Comparison of ENCODE assay signal across 28 cellular contexts in the genomic region with DNA sequence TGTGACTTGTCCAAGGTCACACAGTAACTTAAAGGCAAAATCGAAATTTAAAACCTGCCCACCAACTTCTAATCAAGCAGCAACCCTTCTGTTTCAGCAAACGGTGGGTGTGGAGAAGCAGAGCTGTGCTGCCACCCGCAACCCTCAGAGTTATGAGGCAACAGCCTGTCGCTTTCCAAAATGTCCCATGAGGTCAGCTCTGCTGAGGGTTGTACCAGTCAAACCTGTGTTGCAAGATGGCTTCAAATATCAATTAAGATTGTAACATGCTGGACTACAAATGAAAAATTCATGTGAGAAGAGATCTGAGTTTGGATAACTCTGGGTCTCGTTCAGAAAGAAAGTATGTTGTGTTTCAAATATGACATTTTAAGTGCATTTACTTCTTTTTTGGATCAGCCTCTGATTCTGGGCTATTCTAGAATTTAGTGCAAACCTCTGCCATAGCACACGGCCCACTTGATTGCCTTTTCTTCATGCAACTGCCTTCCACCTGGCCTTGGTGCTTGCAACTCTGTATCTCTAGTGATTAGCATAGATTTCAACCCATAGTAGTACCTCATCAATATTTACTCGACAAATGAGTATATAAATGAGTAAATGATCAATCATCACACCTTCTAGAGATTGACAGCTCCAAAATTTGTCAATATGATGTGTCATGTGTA.
DNase-seq lines count a peak whose midpoint lies in the region; ATAC-seq, FAIRE-seq and TF ChIP-seq lines count a peak whose summit lies in the region.
"Had no signal": no experiment of that assay in that cellular context is flagged by ENCODE, and none has a peak within 500 bp of the region (broad histone marks: within the 10 kb centered on the region; RNA-seq: fewer than 3 reads in every experiment).

No MANE protein-coding gene starts in this region.

- H3K9me3 ChIP-seq in lower lobe of right lung: no peaks in the 10 kb centered on the region
- H3K9me3 ChIP-seq: esophagus muscularis mucosa, ovary had no signal

- FAIRE-seq in bronchial epithelial cell (lab: Jason Lieb, UNC): no peak

- H3K4me3 ChIP-seq in bronchial epithelial cell (ENCODE audit: low read depth, low read length): no peak overlapping the region
- H3K4me3 ChIP-seq in lower lobe of right lung: no peak overlapping the region
- H3K4me3 ChIP-seq: esophagus muscularis mucosa, ovary had no signal

- TF ChIP-seq CTCF in C4-2B (conservative IDR thresholded peaks at IDR 0.05) (no peak), bronchial epithelial cell (IDR thresholded peaks at IDR 0.05; ENCODE audit: insufficient read depth, low read length, severe bottlenecking) (no peak), lower lobe of right lung (IDR thresholded peaks at IDR 0.05) (no peak)

- H3K36me3 ChIP-seq in bronchial epithelial cell (ENCODE audit: control insufficient read depth, insufficient read depth, low read length) (no peaks in the 10 kb centered on the region), lower lobe of right lung (no peaks in the 10 kb centered on the region)
- H3K36me3 ChIP-seq: esophagus muscularis mucosa, ovary had no signal

- H3K27ac ChIP-seq in C4-2B: peak overlapping the region; percentile 23; the same call in 1 of the 2 replicates
- no peak overlapping the region for H3K27ac ChIP-seq in lower lobe of right lung
- H3K27ac ChIP-seq: esophagus muscularis mucosa, ovary had no signal

- no peaks in the 10 kb centered on the region for H3K27me3 ChIP-seq in bronchial epithelial cell (ENCODE audit: control insufficient read depth, insufficient read depth, low read length)
- no peaks in the 10 kb centered on the region for H3K27me3 ChIP-seq in lower lobe of right lung (ENCODE audit: low read depth)
- H3K27me3 ChIP-seq: ovary had no signal

- intact Hi-C loops in lower lobe of right lung (cut with DNase I): no loop called here

- peak; percentile 87 to 88 for ATAC-seq in lower lobe of right lung
- no peak for ATAC-seq in HG02973 (IDR thresholded peaks at IDR 0.05; ENCODE audit: unreplicated experiment)
- ATAC-seq: CD8-positive, alpha-beta T cell; PC-3; right cardiac atrium had no signal

- H3K4me1 ChIP-seq in lower lobe of right lung: no peaks in the 10 kb centered on the region
- H3K4me1 ChIP-seq: esophagus muscularis mucosa had no signal

- DNase-seq in NOMO-1 (lab: John Stamatoyannopoulos, UW; ENCODE audit: unreplicated experiment in 2 of 2) (peak; percentile 69 to 78), bronchial epithelial cell (ENCODE audit: low read depth) (peak; percentile 23), lower lobe of right lung (peak; percentile 64), 8988T (no peak), dermis blood vessel endothelial cell (no peak), NCI-H1436 (lab: John Stamatoyannopoulos, UW) (no peak)
- DNase-seq: activated naive CD4-positive, alpha-beta T cell; activated T-cell treated with anti-CD3 and anti-CD28 coated beads, Interleukin-2, amount 50 U/mL, for 24 hours; CD8-positive, alpha-beta T cell; DMS153; effector CD8-positive, alpha-beta T cell; HCEC 1CT; KG1; NCI-H1092; NCI-H1930; NCI-H345; NCI-H82; nephron progenitor cell; ovary; PC-3; right cardiac atrium; SHP77; stimulated activated CD4-positive, alpha-beta T cell treated with anti-CD3 and anti-CD28 coated beads, Interleukin-4, amount 100 ng/mL, for 4 hours; stimulated activated naive CD4-positive, alpha-beta T cell treated with Interleukin-2 at 50 U/mL for 16 hours; T-helper 1 cell had no signal

Comparison
In these comparisons a context has a peak if more than half of its experiments do, and no peak if none do; other contexts are left out.
1. DNase-seq: peak in NOMO-1 (2 of 2), bronchial epithelial cell (single experiment) and lower lobe of right lung (single experiment); none in 8988T (single experiment), dermis blood vessel endothelial cell (single experiment) and NCI-H1436 (single experiment).